Comparison of ENCODE assay signal across 1 cellular context in the genomic region with DNA sequence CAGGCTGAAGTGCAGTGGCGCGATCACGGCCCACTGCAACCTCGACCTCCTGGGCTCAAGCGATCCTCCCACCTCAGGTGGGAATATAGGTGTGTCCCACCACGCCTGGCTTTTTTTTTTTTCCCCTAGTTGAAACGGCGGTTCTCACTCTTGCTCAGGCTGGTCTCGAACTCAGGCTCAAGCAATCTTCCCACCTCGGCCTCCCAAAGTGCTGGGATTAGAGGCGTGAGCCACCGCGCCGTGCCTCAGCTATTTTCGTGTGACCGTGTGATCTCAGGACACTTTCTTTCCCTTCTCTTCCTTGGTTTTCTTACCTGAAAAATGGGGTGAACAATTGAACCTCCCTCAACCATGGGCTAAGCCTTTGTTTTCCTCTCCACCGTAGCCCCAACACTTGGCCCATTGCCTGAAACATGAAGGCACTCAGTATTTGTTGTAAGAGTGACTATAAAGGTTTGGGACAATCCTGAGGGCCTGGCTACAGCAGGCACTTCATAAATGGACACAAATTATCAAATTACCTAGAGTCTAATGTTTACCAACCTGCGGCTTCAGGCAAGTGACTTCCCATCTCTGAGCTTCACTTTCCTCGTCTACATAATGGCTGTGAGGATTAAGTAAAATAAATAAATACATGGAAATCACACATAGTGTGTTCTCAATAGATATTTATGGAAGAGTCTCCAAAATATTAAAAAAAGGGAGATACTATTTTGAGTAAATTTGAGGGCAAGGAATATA.
TF ChIP-seq lines count a peak whose summit lies in the region.

No MANE protein-coding gene starts in this region.

TF ChIP-seq in HepG2, 621 proteins besides CTCF, POLR2A, EP300 and RAD21 (continued from another document and continues in another):
- TF ChIP-seq KLF13 (CRISPR knock-in tag; IDR thresholded peaks at IDR 0.05) (0 out of 2 replicates have a peak, but pooled peaks have one; percentile 40), ZFP82 (CRISPR knock-in tag; IDR thresholded peaks at IDR 0.05; ENCODE audit: borderline replicate concordance) (peak; percentile 72), ZMAT3 (CRISPR knock-in tag; conservative IDR thresholded peaks at IDR 0.05) (0 out of 2 replicates have a peak, but pooled peaks have one; percentile 0), SIX1 (CRISPR knock-in tag; IDR thresholded peaks at IDR 0.05; ENCODE audit: borderline replicate concordance) (no peak; the same call in 1 of the 2 replicates), ZFYVE20 (CRISPR knock-in tag; IDR thresholded peaks at IDR 0.05; ENCODE audit: borderline replicate concordance, low read depth) (no peak), KLF11 (CRISPR knock-in tag; IDR thresholded peaks at IDR 0.05) (peak; percentile 76; the same call in 1 of the 2 replicates), CAMTA2 (CRISPR knock-in tag; IDR thresholded peaks at IDR 0.05; ENCODE audit: borderline replicate concordance) (0 out of 2 replicates have a peak, but pooled peaks have one; percentile 86), ZNF644 (CRISPR knock-in tag; IDR thresholded peaks at IDR 0.05; ENCODE audit: low read depth) (no peak), ZKSCAN5 (CRISPR knock-in tag; IDR thresholded peaks at IDR 0.05) (0 out of 2 replicates have a peak, but pooled peaks have one; percentile 9), ZNF629 (CRISPR knock-in tag; conservative IDR thresholded peaks at IDR 0.05) (peak; percentile 97), DNMT3B (CRISPR knock-in tag; conservative IDR thresholded peaks at IDR 0.05) (0 out of 2 replicates have a peak, but pooled peaks have one; percentile 43), SIN3A (IDR thresholded peaks at IDR 0.05; ENCODE audit: borderline replicate concordance, low read depth, low read length) (0 out of 2 replicates have a peak, but pooled peaks have one; percentile 38), FOXO1 (CRISPR knock-in tag; IDR thresholded peaks at IDR 0.05) (peak; percentile 35; the same call in 1 of the 2 replicates), FIP1L1 (IDR thresholded peaks at IDR 0.05; ENCODE audit: borderline replicate concordance, insufficient read depth, low read depth, low read length) (0 out of 2 replicates have a peak, but pooled peaks have one; percentile 72), GLI4 (CRISPR knock-in tag; IDR thresholded peaks at IDR 0.05; ENCODE audit: borderline replicate concordance) (no peak), ZNF224 (CRISPR knock-in tag; IDR thresholded peaks at IDR 0.05) (0 out of 2 replicates have a peak, but pooled peaks have one; percentile 39), ZNF329 (CRISPR knock-in tag; IDR thresholded peaks at IDR 0.05; ENCODE audit: low read depth) (0 out of 2 replicates have a peak, but pooled peaks have one; percentile 24), MAFG (CRISPR knock-in tag; IDR thresholded peaks at IDR 0.05) (no peak), PRMT3 (CRISPR knock-in tag; IDR thresholded peaks at IDR 0.05; ENCODE audit: borderline replicate concordance, low read depth) (no peak), ARHGAP35 (CRISPR knock-in tag; IDR thresholded peaks at IDR 0.05; ENCODE audit: borderline replicate concordance) (peak; percentile 88; the same call in 1 of the 2 replicates), NR2F2 (IDR thresholded peaks at IDR 0.05; ENCODE audit: borderline replicate concordance, low read depth) (0 out of 2 replicates have a peak, but pooled peaks have one; percentile 17), FLYWCH1 (CRISPR knock-in tag; IDR thresholded peaks at IDR 0.05) (no peak; the same call in 1 of the 2 replicates), ZNF333 (CRISPR knock-in tag; IDR thresholded peaks at IDR 0.05; ENCODE audit: borderline replicate concordance) (peak; percentile 23; the same call in 1 of the 2 replicates), ZMYM3 (CRISPR knock-in tag; IDR thresholded peaks at IDR 0.05) (peak; percentile 97), BORCS8-MEF2B (CRISPR knock-in tag; IDR thresholded peaks at IDR 0.05) (peak; percentile 80; the same call in 1 of the 2 replicates), JUND (CRISPR knock-in tag; IDR thresholded peaks at IDR 0.05) (0 out of 2 replicates have a peak, but pooled peaks have one; percentile 42), TCF7 (IDR thresholded peaks at IDR 0.05; ENCODE audit: low read depth) (peak; percentile 5; the same call in 1 of the 2 replicates), PITX1 (CRISPR knock-in tag; IDR thresholded peaks at IDR 0.05) (peak; percentile 48; the same call in 1 of the 2 replicates), NFATC3 (CRISPR knock-in tag; IDR thresholded peaks at IDR 0.05) (peak; percentile 50; the same call in 1 of the 2 replicates), TAF1 (CRISPR knock-in tag; IDR thresholded peaks at IDR 0.05) (peak; percentile 15; the same call in 1 of the 2 replicates), ZKSCAN8 (CRISPR knock-in tag; IDR thresholded peaks at IDR 0.05; ENCODE audit: borderline replicate concordance) (no peak; the same call in 1 of the 2 replicates), ZBTB7B (CRISPR knock-in tag; IDR thresholded peaks at IDR 0.05) (peak; percentile 28), HOXD1 (CRISPR knock-in tag; IDR thresholded peaks at IDR 0.05) (peak; percentile 7; the same call in 1 of the 2 replicates)
- TF ChIP-seq, protein P1, sequence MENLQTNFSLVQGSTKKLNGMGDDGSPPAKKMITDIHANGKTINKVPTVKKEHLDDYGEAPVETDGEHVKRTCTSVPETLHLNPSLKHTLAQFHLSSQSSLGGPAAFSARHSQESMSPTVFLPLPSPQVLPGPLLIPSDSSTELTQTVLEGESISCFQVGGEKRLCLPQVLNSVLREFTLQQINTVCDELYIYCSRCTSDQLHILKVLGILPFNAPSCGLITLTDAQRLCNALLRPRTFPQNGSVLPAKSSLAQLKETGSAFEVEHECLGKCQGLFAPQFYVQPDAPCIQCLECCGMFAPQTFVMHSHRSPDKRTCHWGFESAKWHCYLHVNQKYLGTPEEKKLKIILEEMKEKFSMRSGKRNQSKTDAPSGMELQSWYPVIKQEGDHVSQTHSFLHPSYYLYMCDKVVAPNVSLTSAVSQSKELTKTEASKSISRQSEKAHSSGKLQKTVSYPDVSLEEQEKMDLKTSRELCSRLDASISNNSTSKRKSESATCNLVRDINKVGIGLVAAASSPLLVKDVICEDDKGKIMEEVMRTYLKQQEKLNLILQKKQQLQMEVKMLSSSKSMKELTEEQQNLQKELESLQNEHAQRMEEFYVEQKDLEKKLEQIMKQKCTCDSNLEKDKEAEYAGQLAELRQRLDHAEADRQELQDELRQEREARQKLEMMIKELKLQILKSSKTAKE (CRISPR knock-in tag; IDR thresholded peaks at IDR 0.05; ENCODE audit: borderline replicate concordance) = 0 out of 2 replicates have a peak, but pooled peaks have one; percentile 10
- TF ChIP-seq, protein P2, sequence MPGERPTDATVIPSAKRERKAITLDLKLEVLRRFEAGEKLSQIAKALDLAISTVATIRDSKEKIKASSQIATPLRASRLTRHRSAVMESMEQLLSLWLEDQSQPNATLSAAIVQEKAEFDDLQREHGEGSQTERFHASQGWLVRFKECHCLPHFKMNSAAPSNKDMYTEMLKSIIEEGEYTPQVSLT (CRISPR knock-in tag; IDR thresholded peaks at IDR 0.05; ENCODE audit: borderline replicate concordance, low read depth) = peak; percentile 30; the same call in 1 of the 2 replicates
- TF ChIP-seq, protein P3, sequence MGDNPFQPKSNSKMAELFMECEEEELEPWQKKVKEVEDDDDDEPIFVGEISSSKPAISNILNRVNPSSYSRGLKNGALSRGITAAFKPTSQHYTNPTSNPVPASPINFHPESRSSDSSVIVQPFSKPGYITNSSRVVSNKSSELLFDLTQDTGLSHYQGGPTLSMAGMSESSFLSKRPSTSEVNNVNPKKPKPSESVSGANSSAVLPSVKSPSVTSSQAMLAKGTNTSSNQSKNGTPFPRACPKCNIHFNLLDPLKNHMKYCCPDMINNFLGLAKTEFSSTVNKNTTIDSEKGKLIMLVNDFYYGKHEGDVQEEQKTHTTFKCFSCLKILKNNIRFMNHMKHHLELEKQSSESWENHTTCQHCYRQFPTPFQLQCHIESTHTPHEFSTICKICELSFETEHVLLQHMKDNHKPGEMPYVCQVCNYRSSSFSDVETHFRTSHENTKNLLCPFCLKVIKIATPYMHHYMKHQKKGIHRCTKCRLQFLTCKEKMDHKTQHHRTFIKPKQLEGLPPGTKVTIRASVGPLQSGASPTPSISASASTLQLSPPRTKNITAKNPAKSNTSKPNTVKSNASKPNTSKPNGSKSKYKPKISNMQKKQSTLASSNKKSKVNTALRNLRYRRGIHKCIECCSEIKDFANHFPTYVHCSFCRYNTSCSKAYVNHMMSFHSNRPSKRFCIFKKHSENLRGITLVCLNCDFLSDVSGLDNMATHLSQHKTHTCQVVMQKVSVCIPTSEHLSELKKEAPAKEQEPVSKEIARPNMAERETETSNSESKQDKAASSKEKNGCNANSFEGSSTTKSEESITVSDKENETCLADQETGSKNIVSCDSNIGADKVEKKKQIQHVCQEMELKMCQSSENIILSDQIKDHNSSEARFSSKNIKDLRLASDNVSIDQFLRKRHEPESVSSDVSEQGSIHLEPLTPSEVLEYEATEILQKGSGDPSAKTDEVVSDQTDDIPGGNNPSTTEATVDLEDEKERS (CRISPR knock-in tag; IDR thresholded peaks at IDR 0.05) = peak; percentile 56; the same call in 1 of the 2 replicates
- TF ChIP-seq, protein P4, sequence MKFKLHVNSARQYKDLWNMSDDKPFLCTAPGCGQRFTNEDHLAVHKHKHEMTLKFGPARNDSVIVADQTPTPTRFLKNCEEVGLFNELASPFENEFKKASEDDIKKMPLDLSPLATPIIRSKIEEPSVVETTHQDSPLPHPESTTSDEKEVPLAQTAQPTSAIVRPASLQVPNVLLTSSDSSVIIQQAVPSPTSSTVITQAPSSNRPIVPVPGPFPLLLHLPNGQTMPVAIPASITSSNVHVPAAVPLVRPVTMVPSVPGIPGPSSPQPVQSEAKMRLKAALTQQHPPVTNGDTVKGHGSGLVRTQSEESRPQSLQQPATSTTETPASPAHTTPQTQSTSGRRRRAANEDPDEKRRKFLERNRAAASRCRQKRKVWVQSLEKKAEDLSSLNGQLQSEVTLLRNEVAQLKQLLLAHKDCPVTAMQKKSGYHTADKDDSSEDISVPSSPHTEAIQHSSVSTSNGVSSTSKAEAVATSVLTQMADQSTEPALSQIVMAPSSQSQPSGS (CRISPR knock-in tag; IDR thresholded peaks at IDR 0.05) = no peak
- TF ChIP-seq, protein P5, sequence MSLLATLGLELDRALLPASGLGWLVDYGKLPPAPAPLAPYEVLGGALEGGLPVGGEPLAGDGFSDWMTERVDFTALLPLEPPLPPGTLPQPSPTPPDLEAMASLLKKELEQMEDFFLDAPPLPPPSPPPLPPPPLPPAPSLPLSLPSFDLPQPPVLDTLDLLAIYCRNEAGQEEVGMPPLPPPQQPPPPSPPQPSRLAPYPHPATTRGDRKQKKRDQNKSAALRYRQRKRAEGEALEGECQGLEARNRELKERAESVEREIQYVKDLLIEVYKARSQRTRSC (CRISPR knock-in tag; IDR thresholded peaks at IDR 0.05; ENCODE audit: low read depth) = 0 out of 2 replicates have a peak, but pooled peaks have one; percentile 10
- TF ChIP-seq, protein P6, sequence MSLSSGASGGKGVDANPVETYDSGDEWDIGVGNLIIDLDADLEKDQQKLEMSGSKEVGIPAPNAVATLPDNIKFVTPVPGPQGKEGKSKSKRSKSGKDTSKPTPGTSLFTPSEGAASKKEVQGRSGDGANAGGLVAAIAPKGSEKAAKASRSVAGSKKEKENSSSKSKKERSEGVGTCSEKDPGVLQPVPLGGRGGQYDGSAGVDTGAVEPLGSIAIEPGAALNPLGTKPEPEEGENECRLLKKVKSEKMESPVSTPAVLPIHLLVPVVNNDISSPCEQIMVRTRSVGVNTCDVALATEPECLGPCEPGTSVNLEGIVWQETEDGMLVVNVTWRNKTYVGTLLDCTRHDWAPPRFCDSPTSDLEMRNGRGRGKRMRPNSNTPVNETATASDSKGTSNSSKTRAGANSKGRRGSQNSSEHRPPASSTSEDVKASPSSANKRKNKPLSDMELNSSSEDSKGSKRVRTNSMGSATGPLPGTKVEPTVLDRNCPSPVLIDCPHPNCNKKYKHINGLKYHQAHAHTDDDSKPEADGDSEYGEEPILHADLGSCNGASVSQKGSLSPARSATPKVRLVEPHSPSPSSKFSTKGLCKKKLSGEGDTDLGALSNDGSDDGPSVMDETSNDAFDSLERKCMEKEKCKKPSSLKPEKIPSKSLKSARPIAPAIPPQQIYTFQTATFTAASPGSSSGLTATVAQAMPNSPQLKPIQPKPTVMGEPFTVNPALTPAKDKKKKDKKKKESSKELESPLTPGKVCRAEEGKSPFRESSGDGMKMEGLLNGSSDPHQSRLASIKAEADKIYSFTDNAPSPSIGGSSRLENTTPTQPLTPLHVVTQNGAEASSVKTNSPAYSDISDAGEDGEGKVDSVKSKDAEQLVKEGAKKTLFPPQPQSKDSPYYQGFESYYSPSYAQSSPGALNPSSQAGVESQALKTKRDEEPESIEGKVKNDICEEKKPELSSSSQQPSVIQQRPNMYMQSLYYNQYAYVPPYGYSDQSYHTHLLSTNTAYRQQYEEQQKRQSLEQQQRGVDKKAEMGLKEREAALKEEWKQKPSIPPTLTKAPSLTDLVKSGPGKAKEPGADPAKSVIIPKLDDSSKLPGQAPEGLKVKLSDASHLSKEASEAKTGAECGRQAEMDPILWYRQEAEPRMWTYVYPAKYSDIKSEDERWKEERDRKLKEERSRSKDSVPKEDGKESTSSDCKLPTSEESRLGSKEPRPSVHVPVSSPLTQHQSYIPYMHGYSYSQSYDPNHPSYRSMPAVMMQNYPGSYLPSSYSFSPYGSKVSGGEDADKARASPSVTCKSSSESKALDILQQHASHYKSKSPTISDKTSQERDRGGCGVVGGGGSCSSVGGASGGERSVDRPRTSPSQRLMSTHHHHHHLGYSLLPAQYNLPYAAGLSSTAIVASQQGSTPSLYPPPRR (CRISPR knock-in tag; IDR thresholded peaks at IDR 0.05; ENCODE audit: borderline replicate concordance) = peak; percentile 38; the same call in 1 of the 2 replicates
- TF ChIP-seq, protein P7, sequence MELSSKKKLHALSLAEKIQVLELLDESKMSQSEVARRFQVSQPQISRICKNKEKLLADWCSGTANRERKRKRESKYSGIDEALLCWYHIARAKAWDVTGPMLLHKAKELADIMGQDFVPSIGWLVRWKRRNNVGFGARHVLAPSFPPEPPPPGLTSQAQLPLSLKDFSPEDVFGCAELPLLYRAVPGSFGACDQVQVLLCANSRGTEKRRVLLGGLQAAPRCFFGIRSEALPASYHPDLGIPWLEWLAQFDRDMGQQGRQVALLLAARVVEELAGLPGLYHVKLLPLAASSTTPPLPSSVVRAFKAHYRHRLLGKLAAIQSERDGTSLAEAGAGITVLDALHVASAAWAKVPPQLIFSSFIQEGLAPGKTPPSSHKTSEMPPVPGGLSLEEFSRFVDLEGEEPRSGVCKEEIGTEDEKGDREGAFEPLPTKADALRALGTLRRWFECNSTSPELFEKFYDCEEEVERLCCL (CRISPR knock-in tag; IDR thresholded peaks at IDR 0.05; ENCODE audit: borderline replicate concordance) = peak; percentile 75; the same call in 1 of the 2 replicates
- TF ChIP-seq, protein P8, sequence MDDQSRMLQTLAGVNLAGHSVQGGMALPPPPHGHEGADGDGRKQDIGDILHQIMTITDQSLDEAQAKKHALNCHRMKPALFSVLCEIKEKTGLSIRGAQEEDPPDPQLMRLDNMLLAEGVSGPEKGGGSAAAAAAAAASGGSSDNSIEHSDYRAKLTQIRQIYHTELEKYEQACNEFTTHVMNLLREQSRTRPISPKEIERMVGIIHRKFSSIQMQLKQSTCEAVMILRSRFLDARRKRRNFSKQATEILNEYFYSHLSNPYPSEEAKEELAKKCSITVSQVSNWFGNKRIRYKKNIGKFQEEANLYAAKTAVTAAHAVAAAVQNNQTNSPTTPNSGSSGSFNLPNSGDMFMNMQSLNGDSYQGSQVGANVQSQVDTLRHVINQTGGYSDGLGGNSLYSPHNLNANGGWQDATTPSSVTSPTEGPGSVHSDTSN (CRISPR knock-in tag; IDR thresholded peaks at IDR 0.05; ENCODE audit: borderline replicate concordance) = no peak
